7 cellular contexts compared by ENCODE assay signal in the genomic region with DNA sequence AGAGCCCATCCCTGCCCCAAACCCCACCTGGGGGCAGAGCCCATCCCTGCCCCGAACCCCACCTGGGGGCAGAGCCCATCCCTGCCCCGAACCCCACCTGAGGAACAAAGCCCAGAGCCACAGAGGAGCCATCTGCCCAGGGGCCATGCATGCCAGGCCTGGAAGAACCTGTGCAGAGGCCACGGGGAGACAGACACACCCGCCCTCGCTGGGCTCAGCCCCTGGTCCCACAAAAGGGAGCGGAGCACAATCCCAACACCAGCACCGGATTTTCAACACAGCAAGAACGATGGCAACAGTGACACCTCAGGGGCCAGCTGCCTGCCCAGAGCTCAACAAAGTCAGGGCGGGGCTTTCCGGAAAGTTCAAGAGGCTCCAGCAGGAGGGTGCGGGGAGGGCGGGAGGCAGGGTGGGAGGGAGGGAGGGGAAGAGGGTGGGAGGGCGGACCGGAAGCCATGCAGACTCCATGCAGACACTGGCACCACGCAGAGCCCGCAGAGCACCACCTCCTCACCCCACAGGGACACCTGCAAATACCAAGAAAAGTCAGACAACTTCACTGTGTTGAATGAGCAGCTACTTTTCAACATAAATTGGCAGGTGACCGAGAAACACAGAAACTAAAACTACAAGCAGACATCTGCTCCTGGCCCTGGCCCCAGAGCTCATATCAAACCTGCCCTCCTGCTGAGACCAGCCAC. TPM values are rescaled to one million over a fixed set of nuclear protein-coding genes. Genes with fewer than 3 reads are reported as not detected.
DNase-seq lines count a peak whose midpoint lies in the region; ATAC-seq and TF ChIP-seq lines count a peak whose summit lies in the region.

No MANE protein-coding gene starts in this region.

- no peaks in the 10 kb centered on the region for H3K27me3 Mint-ChIP-seq in memory B cell

- no peak overlapping the region for H3K4me3 Mint-ChIP-seq in memory B cell

- peak; percentile 74 to 77 for ATAC-seq in activated naive CD4-positive, alpha-beta T cell treated with anti-CD3 and anti-CD28 coated beads, Interleukin-2, amount 50 U/mL, for 72 hours
- ATAC-seq in memory B cell (ENCODE audit: low read depth) (peak; percentile 15), GM21528 (IDR thresholded peaks at IDR 0.05; ENCODE audit: low FRiP score, unreplicated experiment) (no peak)

- peak in 3 of 5 experiments; percentile 30 to 88 (median 60) for DNase-seq in T-helper 2 cell
- no peak for DNase-seq in activated naive CD4-positive, alpha-beta T cell treated with anti-CD3 and anti-CD28 coated beads, Interleukin-2, amount 50 U/mL, for 72 hours (ENCODE audit: low spot score in 2 of 2)
- DNase-seq in memory B cell (ENCODE audit: low spot score in 2 of 2) = no peak
- DNase-seq in thyroid gland = peak; percentile 76 to 78
- DNase-seq in hepatic stellate cell (ENCODE audit: low spot score) = no peak
- DNase-seq in NCI-H774 (lab: John Stamatoyannopoulos, UW) = no peak

- H3K27me3 ChIP-seq in thyroid gland = no peaks in the 10 kb centered on the region

- TF ChIP-seq POLR2A in thyroid gland (IDR thresholded peaks at IDR 0.05) = no peak

- peaks cover 10 to 14% of the 10 kb centered on the region in 2 donors for H3K36me3 Mint-ChIP-seq in activated naive CD4-positive, alpha-beta T cell treated with anti-CD3 and anti-CD28 coated beads, Interleukin-2, amount 50 U/mL, for 72 hours
- peaks cover 31% of the 10 kb centered on the region for H3K36me3 Mint-ChIP-seq in memory B cell

- TF ChIP-seq CTCF in thyroid gland (IDR thresholded peaks at IDR 0.05) = no peak

- H3K27ac ChIP-seq in thyroid gland = peak overlapping the region in 2 of 3 donors; percentile 88

- H3K36me3 ChIP-seq in thyroid gland = peaks cover 16 to 19% of the 10 kb centered on the region in 2 donors

- H3K4me1 Mint-ChIP-seq in memory B cell = peaks cover 9% of the 10 kb centered on the region

- no peaks in the 10 kb centered on the region for H3K9me3 Mint-ChIP-seq in activated naive CD4-positive, alpha-beta T cell treated with anti-CD3 and anti-CD28 coated beads, Interleukin-2, amount 50 U/mL, for 72 hours
- no peaks in the 10 kb centered on the region for H3K9me3 Mint-ChIP-seq in memory B cell

- intact Hi-C loops in thyroid gland (cut with DNase I) = no loop called here

- peak overlapping the region in 1 of 3 donors; percentile 2 for H3K4me3 ChIP-seq in thyroid gland (replicated peaks in 1 of 3)

- H3K4me1 ChIP-seq in thyroid gland = peaks cover 14 to 30% of the 10 kb centered on the region in 2 donors

- H3K9me3 ChIP-seq in thyroid gland = no peaks in the 10 kb centered on the region

- 30 to 50% methylated on average over 6 to 13 of the region's 17 CpGs for WGBS in thyroid gland, 2 donors

- H3K27ac Mint-ChIP-seq in activated naive CD4-positive, alpha-beta T cell treated with anti-CD3 and anti-CD28 coated beads, Interleukin-2, amount 50 U/mL, for 72 hours = peak overlapping the region; percentile 87 to 96
- H3K27ac Mint-ChIP-seq in memory B cell = peak overlapping the region; percentile 86

RNA-seq across cellular contexts. Expression of a gene that starts 27.9 kb away (rescaled TPM):
- total RNA-seq in activated naive CD4-positive, alpha-beta T cell treated with anti-CD3 and anti-CD28 coated beads, Interleukin-2, amount 50 U/mL, for 72 hours = 10 to 100 TPM; 12.2 to 16.9 TPM
- total RNA-seq in thyroid gland = 1 to 10 TPM in 1 of 4 donors, under 1 TPM in 2, not detected in 1; 0.54 to 1.3 (median 0.54) TPM

RNA-seq across cellular contexts. Expression of a gene that starts 38.5 kb away (rescaled TPM):
- 10 to 100 TPM; 25.3 to 36.0 TPM for total RNA-seq in activated naive CD4-positive, alpha-beta T cell treated with anti-CD3 and anti-CD28 coated beads, Interleukin-2, amount 50 U/mL, for 72 hours
- 10 to 100 TPM; 23.8 to 62.5 (median 54.9) TPM for total RNA-seq in thyroid gland

RNA-seq across cellular contexts. Expression of a gene that starts 47.1 kb away (rescaled TPM):
- total RNA-seq in activated naive CD4-positive, alpha-beta T cell treated with anti-CD3 and anti-CD28 coated beads, Interleukin-2, amount 50 U/mL, for 72 hours = 10 to 100 TPM; 64.7 to 83.4 TPM
- total RNA-seq in thyroid gland = 10 to 100 TPM; 51.8 to 84.3 (median 67.3) TPM

Comparison
In these comparisons a context has a peak if more than half of its experiments do, and no peak if none do; other contexts are left out.
1. DNase-seq: peak in T-helper 2 cell (3 of 5) and thyroid gland (2 of 2); none in activated naive CD4-positive, alpha-beta T cell treated with anti-CD3 and anti-CD28 coated beads, Interleukin-2, amount 50 U/mL, for 72 hours (0 of 2), memory B cell (0 of 2), hepatic stellate cell (single experiment) and NCI-H774 (single experiment).
2. RNA of a gene that starts 27.9 kb away (total RNA-seq): 12.2 to 16.9 TPM in activated naive CD4-positive, alpha-beta T cell treated with anti-CD3 and anti-CD28 coated beads, Interleukin-2, amount 50 U/mL, for 72 hours; 0.54 to 1.3 TPM in thyroid gland; every median in the first group is over 4 times any median in the second.